In genomic region chr4:174503079-174503724, GRCh38 we compare ENCODE assay signal across 22 cellular contexts. TPM values are rescaled to one million over a fixed set of nuclear protein-coding genes. Genes with fewer than 3 reads are reported as not detected.
DNase-seq lines count a peak whose midpoint lies in the region; ATAC-seq and TF ChIP-seq lines count a peak whose summit lies in the region.
"Had no signal": no experiment of that assay in that cellular context is flagged by ENCODE, and none has a peak within 500 bp of the region (broad histone marks: within the 10 kb centered on the region; RNA-seq: fewer than 3 reads in every experiment).

No MANE protein-coding gene starts in this region.

- TF ChIP-seq POLR2A in esophagus squamous epithelium (IDR thresholded peaks at IDR 0.05): no peak

- no TSS peak for BruUV-seq in PC-3 (replicated peaks; lab: Mats Ljungman, UMichigan)

- 79 to 90% methylated on average over 3 of the region's 3 CpGs for WGBS in GM23248 (ENCODE audit: low coverage in 1 of 2, low lambda C conversion rate in 2 of 2, missing lambda C conversion rate in 2 of 2), 2 experiments
- whole genome bisulfite sequencing in esophagus squamous epithelium, 2 donors: 52 to 62% methylated on average over 3 of the region's 3 CpGs

- no peak overlapping the region for H3K27ac Mint-ChIP-seq in naive thymus-derived CD4-positive, alpha-beta T cell
- H3K27ac Mint-ChIP-seq: T-helper 17 cell had no signal

- H3K4me3 ChIP-seq in GM23248 (no peak overlapping the region), PC-3 (ENCODE audit: low read length) (no peak overlapping the region), esophagus squamous epithelium (no peak overlapping the region), muscle layer of duodenum (ENCODE audit: low read depth in 1 of 2, low read length in 2 of 2) (no peak overlapping the region)
- no peak overlapping the region for H3K4me3 ChIP-seq in naive thymus-derived CD4-positive, alpha-beta T cell (ENCODE audit: low read length)
- H3K4me3 ChIP-seq: SJSA1, testis had no signal

- H3K4me3 Mint-ChIP-seq in naive thymus-derived CD4-positive, alpha-beta T cell: no peak overlapping the region
- H3K4me3 Mint-ChIP-seq: central memory CD8-positive, alpha-beta T cell; T-helper 17 cell had no signal

- H3K36me3 ChIP-seq in GM23248 (ENCODE audit: low read depth) (no peaks in the 10 kb centered on the region), PC-3 (ENCODE audit: low read depth, low read length) (no peaks in the 10 kb centered on the region), esophagus squamous epithelium (peaks cover 0 to 36% (median 0%) of the 10 kb centered on the region in 3 donors), muscle layer of duodenum (ENCODE audit: control insufficient read depth in 1 of 2, insufficient read depth in 2 of 2, low read length in 2 of 2) (peaks cover 0 to 3% of the 10 kb centered on the region in 2 donors)
- H3K36me3 ChIP-seq in naive thymus-derived CD4-positive, alpha-beta T cell (ENCODE audit: control insufficient read depth in 2 of 3, insufficient read depth in 3 of 3, low read length in 3 of 3): no peaks in the 10 kb centered on the region
- H3K36me3 ChIP-seq: SJSA1, WERI-Rb-1 had no signal

- no peaks in the 10 kb centered on the region for H4K20me1 ChIP-seq in GM23248 (ENCODE audit: insufficient read depth)
- no peaks in the 10 kb centered on the region for H4K20me1 ChIP-seq in PC-3 (ENCODE audit: low read length)

- peak overlapping the region; percentile 52; the same call in 1 of the 2 replicates for H2AFZ ChIP-seq in GM23248
- H2AFZ ChIP-seq in PC-3 (ENCODE audit: low read length): peak overlapping the region; percentile 52

- H3K36me3 Mint-ChIP-seq in naive thymus-derived CD4-positive, alpha-beta T cell: peaks cover 0 to 5% (median 0%) of the 10 kb centered on the region in 5 donors

- H3K4me1 ChIP-seq in GM23248 (ENCODE audit: insufficient read depth) (no peaks in the 10 kb centered on the region), PC-3 (ENCODE audit: insufficient read depth, low read length) (peaks cover 10% of the 10 kb centered on the region), esophagus squamous epithelium (peaks cover 0 to 39% (median 3%) of the 10 kb centered on the region in 3 donors), muscle layer of duodenum (ENCODE audit: control insufficient read depth in 1 of 2, insufficient read depth in 2 of 2, low read length in 2 of 2) (no peaks in the 10 kb centered on the region)
- no peaks in the 10 kb centered on the region for H3K4me1 ChIP-seq in naive thymus-derived CD4-positive, alpha-beta T cell (ENCODE audit: control insufficient read depth in 2 of 2, insufficient read depth in 2 of 2, low read length in 2 of 2)
- H3K4me1 ChIP-seq: testis had no signal

- H3K9ac ChIP-seq in GM23248 (no peak overlapping the region), PC-3 (ENCODE audit: low read length) (no peak overlapping the region)

- in situ Hi-C loops in GM23248 (cut with MboI) (no loop called here), G401 (cut with HindIII; ENCODE audit: low sequenced_read_pairs) (no loop called here)

- H3K4me1 Mint-ChIP-seq in naive thymus-derived CD4-positive, alpha-beta T cell: peaks cover 0 to 14% (median under 1%) of the 10 kb centered on the region in 7 donors
- H3K4me1 Mint-ChIP-seq: central memory CD8-positive, alpha-beta T cell had no signal

- no peaks in the 10 kb centered on the region for H3K27me3 Mint-ChIP-seq in naive thymus-derived CD4-positive, alpha-beta T cell
- H3K27me3 Mint-ChIP-seq: central memory CD8-positive, alpha-beta T cell; T-helper 17 cell had no signal

- H3K79me2 ChIP-seq in GM23248 (ENCODE audit: insufficient read depth) (no peaks in the 10 kb centered on the region), PC-3 (ENCODE audit: low read length) (no peaks in the 10 kb centered on the region)

- TF ChIP-seq CTCF in PC-3 (conservative IDR thresholded peaks at IDR 0.05; ENCODE audit: low read depth, low read length): no peak
- no peak for TF ChIP-seq CTCF in esophagus squamous epithelium (IDR thresholded peaks at IDR 0.05)

- CTCF ChIA-PET in PC-3 (lab: Charles Lee): no interaction called here
- CTCF ChIA-PET in naive thymus-derived CD4-positive, alpha-beta T cell (lab: Charles Lee): no interaction called here

- H3K27ac ChIP-seq in GM23248 (no peak overlapping the region), PC-3 (ENCODE audit: low read length) (peak overlapping the region; percentile 61), esophagus squamous epithelium (peak overlapping the region in 3 of 4 donors; percentile 49 to 72 (median 71)), muscle layer of duodenum (ENCODE audit: low read length) (peak overlapping the region; percentile 30)
- no peak overlapping the region for H3K27ac ChIP-seq in naive thymus-derived CD4-positive, alpha-beta T cell (ENCODE audit: low read depth, low read length)
- H3K27ac ChIP-seq: SJSA1, testis, WERI-Rb-1 had no signal

- DNase-seq in GM23248 (peak; percentile 68), PC-3 (peak; percentile 60), esophagus squamous epithelium (lab: John Stamatoyannopoulos, UW) (no peak), G401 (ENCODE audit: low spot score) (no peak)
- no peak for DNase-seq in activated naive CD4-positive, alpha-beta T cell (lab: John Stamatoyannopoulos, UW)
- no peak for DNase-seq in naive thymus-derived CD4-positive, alpha-beta T cell
- DNase-seq: activated CD4-positive, alpha-beta T cell treated with anti-CD3 and anti-CD28 coated beads, Interleukin-2, amount 50 U/mL, for 48 hours; activated T-cell treated with anti-CD3 and anti-CD28 coated beads for 4 hours; AML-193; DMS79 treated with DMSO at 0.1 percent for 48 hours; effector CD8-positive, alpha-beta T cell; foreskin melanocyte; midbrain; NCI-H146; NCI-H748 treated with DMSO at 0.1 percent for 48 hours; T-helper 17 cell; testis; WERI-Rb-1 had no signal

- H3K4me2 ChIP-seq in GM23248 (ENCODE audit: unreplicated experiment): no peak overlapping the region
- H3K4me2 ChIP-seq in PC-3 (ENCODE audit: low read length): 0 out of 2 replicates have a peak overlapping the region, but pooled peaks have one; percentile 1

- H3F3A ChIP-seq in GM23248 (ENCODE audit: insufficient read depth): peaks cover 5% of the 10 kb centered on the region; the same call in 1 of the 2 replicates
- H3F3A ChIP-seq in PC-3 (ENCODE audit: low read length, unreplicated experiment): no peaks in the 10 kb centered on the region

- H3K27me3 ChIP-seq in GM23248 (replicated peaks; ENCODE audit: insufficient read depth): peaks cover 21% of the 10 kb centered on the region
- H3K27me3 ChIP-seq in PC-3 (ENCODE audit: low read length): no peaks in the 10 kb centered on the region
- no peaks in the 10 kb centered on the region for H3K27me3 ChIP-seq in esophagus squamous epithelium
- no peaks in the 10 kb centered on the region for H3K27me3 ChIP-seq in muscle layer of duodenum (ENCODE audit: low read depth, low read length)
- H3K27me3 ChIP-seq in naive thymus-derived CD4-positive, alpha-beta T cell (ENCODE audit: control insufficient read depth in 2 of 2, insufficient read depth in 2 of 2, low read length in 2 of 2): no peaks in the 10 kb centered on the region
- H3K27me3 ChIP-seq: SJSA1, testis had no signal

- H3K9me3 ChIP-seq in GM23248 (ENCODE audit: low read depth) (no peaks in the 10 kb centered on the region), PC-3 (ENCODE audit: low read length) (no peaks in the 10 kb centered on the region), esophagus squamous epithelium (no peaks in the 10 kb centered on the region), muscle layer of duodenum (ENCODE audit: control insufficient read depth in 1 of 2, low read length in 2 of 2) (no peaks in the 10 kb centered on the region)
- no peaks in the 10 kb centered on the region for H3K9me3 ChIP-seq in naive thymus-derived CD4-positive, alpha-beta T cell (ENCODE audit: control insufficient read depth in 2 of 3, low read length in 3 of 3)
- H3K9me3 ChIP-seq: SJSA1, testis had no signal

- no peaks in the 10 kb centered on the region for H3K9me2 ChIP-seq in GM23248 (ENCODE audit: insufficient read depth)
- no peaks in the 10 kb centered on the region for H3K9me2 ChIP-seq in PC-3 (replicated peaks; ENCODE audit: low read length)

- ATAC-seq in PC-3 (peak; percentile 97), GM21576 (IDR thresholded peaks at IDR 0.05; ENCODE audit: unreplicated experiment) (no peak)
- ATAC-seq in naive thymus-derived CD4-positive, alpha-beta T cell: no peak
- ATAC-seq: T-helper 17 cell had no signal

- H3K9me3 Mint-ChIP-seq in naive thymus-derived CD4-positive, alpha-beta T cell: peaks cover 0 to 7% (median 0%) of the 10 kb centered on the region in 11 donors
- H3K9me3 Mint-ChIP-seq: central memory CD8-positive, alpha-beta T cell had no signal

- intact Hi-C loops in PC-3 (cut with micrococcal nuclease): no loop called here
- intact Hi-C loops in esophagus squamous epithelium (cut with DNase I): no loop called here
- intact Hi-C loops in naive thymus-derived CD4-positive, alpha-beta T cell (cut with micrococcal nuclease): no loop called here

- POLR2A ChIA-PET in PC-3 (lab: Charles Lee; ENCODE audit: unreplicated experiment): interaction anchor here (0.7 kb wide), 1 partner anchor 144 kb away, joined by 3 read pairs; no protein-coding TSS in a partner anchor
- POLR2A ChIA-PET in naive thymus-derived CD4-positive, alpha-beta T cell (lab: Charles Lee): no interaction called here

RNA-seq across cellular contexts. Expression of gene HPGD, which starts 19.1 kb away (rescaled TPM):
- total RNA-seq in GM23248 (2014; rRNA removed; shearing (Covaris generic)): not detected in 2 replicates
- polyA plus RNA-seq in GM23248 (2016; fragmentation: Nextera tagmentation; extraction: Ambion mirVana): not detected in 2 replicates
- total RNA-seq in PC-3 (2014; rRNA removed): 32.3 and 33.5 TPM in 2 replicates
- 100 to 1,000 TPM in 1 of 4 donors, 10 to 100 TPM in 3; 23.0 to 179 (median 45.4) TPM for total RNA-seq in esophagus squamous epithelium
- not detected in 2 replicates for total RNA-seq in G401 (2014; rRNA removed; shearing (Covaris generic))
- 10 to 100 TPM in 1 of 5 experiments, 1 to 10 TPM in 4; 2.5 to 13.5 (median 4.6) TPM for total RNA-seq in naive thymus-derived CD4-positive, alpha-beta T cell
- polyA plus RNA-seq in naive thymus-derived CD4-positive, alpha-beta T cell: 10 to 100 TPM in 1 of 2 donors, 1 to 10 TPM in 1; 7.5 to 13.1 TPM

Comparison
In these comparisons a context has a peak if more than half of its experiments do, and no peak if none do; other contexts are left out.
1. DNase-seq: peak in GM23248 (single experiment) and PC-3 (single experiment); none in esophagus squamous epithelium (single experiment), G401 (single experiment), activated naive CD4-positive, alpha-beta T cell (0 of 4) and naive thymus-derived CD4-positive, alpha-beta T cell (0 of 9).
2. H3K27ac ChIP-seq: peak in PC-3 (single experiment), esophagus squamous epithelium (3 of 4) and muscle layer of duodenum (single experiment); none in GM23248 (single experiment) and naive thymus-derived CD4-positive, alpha-beta T cell (single experiment).